18 cellular contexts compared by ENCODE assay signal in the genomic region with DNA sequence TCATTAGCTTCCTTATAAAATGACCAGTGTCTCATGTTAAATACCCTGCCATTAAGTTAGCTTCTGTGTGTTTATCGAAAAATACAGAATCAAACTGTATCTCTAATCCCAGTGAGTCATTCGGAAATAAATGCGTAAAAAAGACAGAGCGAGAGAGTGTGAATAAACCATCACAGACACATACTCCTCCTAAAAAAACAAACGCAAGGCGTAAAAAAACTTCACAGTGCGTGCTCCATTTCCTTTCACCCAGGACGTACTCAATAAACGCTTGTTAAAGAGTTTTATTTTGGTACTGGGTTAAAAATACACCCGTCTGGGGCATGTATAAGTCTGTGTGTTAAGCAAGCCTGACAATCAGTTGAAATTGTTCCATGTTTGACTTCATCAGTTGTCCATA. TPM values are rescaled to one million over a fixed set of nuclear protein-coding genes. Genes with fewer than 3 reads are reported as not detected.
DNase-seq lines count a peak whose midpoint lies in the region; TF ChIP-seq lines count a peak whose summit lies in the region.
"Had no signal": no experiment of that assay in that cellular context is flagged by ENCODE, and none has a peak within 500 bp of the region (broad histone marks: within the 10 kb centered on the region; RNA-seq: fewer than 3 reads in every experiment).

No MANE protein-coding gene starts in this region.

- H3K4me3 Mint-ChIP-seq in T-helper 1 cell treated with Interleukin-12 subunit alpha and Interleukin-12 subunit beta and Interleukin-4 antibody, amounts not matched to agents 30 μg/mL and 1 μg/mL, for 36 hours = no peak overlapping the region
- H3K4me3 Mint-ChIP-seq in activated naive CD8-positive, alpha-beta T cell treated with anti-CD3 and anti-CD28 coated beads for 36 hours = no peak overlapping the region
- no peak overlapping the region for H3K4me3 Mint-ChIP-seq in nephron progenitor cell
- H3K4me3 Mint-ChIP-seq: HFFc6, WTC11 had no signal

- no peaks in the 10 kb centered on the region for H3K9me3 Mint-ChIP-seq in T-helper 1 cell treated with Interleukin-12 subunit alpha and Interleukin-12 subunit beta and Interleukin-4 antibody, amounts not matched to agents 30 μg/mL and 1 μg/mL, for 36 hours
- H3K9me3 Mint-ChIP-seq in activated naive CD8-positive, alpha-beta T cell treated with anti-CD3 and anti-CD28 coated beads for 36 hours = no peaks in the 10 kb centered on the region
- no peaks in the 10 kb centered on the region for H3K9me3 Mint-ChIP-seq in nephron progenitor cell
- H3K9me3 Mint-ChIP-seq: HFFc6, WTC11 had no signal

- H3K27ac Mint-ChIP-seq in T-helper 1 cell treated with Interleukin-12 subunit alpha and Interleukin-12 subunit beta and Interleukin-4 antibody, amounts not matched to agents 30 μg/mL and 1 μg/mL, for 36 hours = peak overlapping the region; percentile 18
- peak overlapping the region; percentile 49 for H3K27ac Mint-ChIP-seq in activated naive CD8-positive, alpha-beta T cell treated with anti-CD3 and anti-CD28 coated beads for 36 hours
- peak overlapping the region; percentile 91 for H3K27ac Mint-ChIP-seq in nephron progenitor cell
- H3K27ac Mint-ChIP-seq: HFFc6, WTC11 had no signal

- peaks cover 45% of the 10 kb centered on the region for H3K36me3 Mint-ChIP-seq in T-helper 1 cell treated with Interleukin-12 subunit alpha and Interleukin-12 subunit beta and Interleukin-4 antibody, amounts not matched to agents 30 μg/mL and 1 μg/mL, for 36 hours (ENCODE audit: low read depth)
- peaks cover 24% of the 10 kb centered on the region for H3K36me3 Mint-ChIP-seq in activated naive CD8-positive, alpha-beta T cell treated with anti-CD3 and anti-CD28 coated beads for 36 hours
- H3K36me3 Mint-ChIP-seq in nephron progenitor cell (ENCODE audit: low read depth) = peaks cover 64% of the 10 kb centered on the region

- TF ChIP-seq CTCF in nephron progenitor cell (IDR thresholded peaks at IDR 0.05) = no peak

- H3K27me3 Mint-ChIP-seq in T-helper 1 cell treated with Interleukin-12 subunit alpha and Interleukin-12 subunit beta and Interleukin-4 antibody, amounts not matched to agents 30 μg/mL and 1 μg/mL, for 36 hours (ENCODE audit: low read depth) = no peaks in the 10 kb centered on the region
- no peaks in the 10 kb centered on the region for H3K27me3 Mint-ChIP-seq in activated naive CD8-positive, alpha-beta T cell treated with anti-CD3 and anti-CD28 coated beads for 36 hours
- H3K27me3 Mint-ChIP-seq in nephron progenitor cell (ENCODE audit: low read depth, poor library complexity) = no peaks in the 10 kb centered on the region

- no peak for DNase-seq in T-helper 1 cell
- DNase-seq in NAMALWA (ENCODE audit: low spot score) = peak; percentile 64
- no peak for DNase-seq in activated naive CD8-positive, alpha-beta T cell treated with anti-CD3 and anti-CD28 coated beads for 36 hours
- no peak for DNase-seq in nephron progenitor cell
- no peak for DNase-seq in stimulated activated CD4-positive, alpha-beta T cell treated with anti-CD3 and anti-CD28 coated beads, Interleukin-4, amount 100 ng/mL, for 1 hour
- DNase-seq in amygdala (lab: John Stamatoyannopoulos, UW) = no peak
- no peak for DNase-seq in NCI-H1092 (lab: John Stamatoyannopoulos, UW)
- DNase-seq: activated gamma-delta T cell, GF-D8, HFFc6, NCI-H1417 treated with DMSO at 0.1 percent for 48 hours, NCI-H226, transverse colon had no signal

- H3K4me1 Mint-ChIP-seq in T-helper 1 cell treated with Interleukin-12 subunit alpha and Interleukin-12 subunit beta and Interleukin-4 antibody, amounts not matched to agents 30 μg/mL and 1 μg/mL, for 36 hours (ENCODE audit: low read depth) = peaks cover 25% of the 10 kb centered on the region
- H3K4me1 Mint-ChIP-seq in activated naive CD8-positive, alpha-beta T cell treated with anti-CD3 and anti-CD28 coated beads for 36 hours = peaks cover 19% of the 10 kb centered on the region
- H3K4me1 Mint-ChIP-seq in nephron progenitor cell = peaks cover 14% of the 10 kb centered on the region
- H3K4me1 Mint-ChIP-seq: WTC11 had no signal

RNA-seq across cellular contexts. Expression of a gene that starts 58.8 kb away (rescaled TPM):
- total RNA-seq in activated naive CD8-positive, alpha-beta T cell treated with anti-CD3 and anti-CD28 coated beads for 36 hours = under 1 TPM; 0.29 to 0.44 TPM
- total RNA-seq: endothelial cell of umbilical vein, mesenteric fat pad, pulmonary artery endothelial cell had no signal

RNA-seq across cellular contexts. Expression of a gene that starts 59.0 kb away (rescaled TPM):
- total RNA-seq in activated naive CD8-positive, alpha-beta T cell treated with anti-CD3 and anti-CD28 coated beads for 36 hours = 10 to 100 TPM; 30.7 to 36.2 TPM

Comparison
In these comparisons a context has a peak if more than half of its experiments do, and no peak if none do; other contexts are left out.
1. H3K27ac Mint-ChIP-seq: peak in every context shown above with its lines; median percentile 91 in nephron progenitor cell; 49 in activated naive CD8-positive, alpha-beta T cell treated with anti-CD3 and anti-CD28 coated beads for 36 hours; 18 in T-helper 1 cell treated with Interleukin-12 subunit alpha and Interleukin-12 subunit beta and Interleukin-4 antibody, amounts not matched to agents 30 μg/mL and 1 μg/mL, for 36 hours.